ENCODE assay signal across 18 cellular contexts in genomic region chr2:57849843-57850242, GRCh38.
DNase-seq lines count a peak whose midpoint lies in the region; ATAC-seq, FAIRE-seq and TF ChIP-seq lines count a peak whose summit lies in the region.
"Had no signal": no experiment of that assay in that cellular context is flagged by ENCODE, and none has a peak within 500 bp of the region (broad histone marks: within the 10 kb centered on the region; RNA-seq: fewer than 3 reads in every experiment).

No MANE protein-coding gene starts in this region.

- H3K27me3 ChIP-seq in BLaER1 treated with 17β-estradiol and CSF1 and Interleukin-3, amounts not matched to agents 10 nM and 100 nM = no peaks in the 10 kb centered on the region
- no peaks in the 10 kb centered on the region for H3K27me3 ChIP-seq in spleen (replicated peaks in 1 of 7)

- ATAC-seq in GM19035 (IDR thresholded peaks at IDR 0.05; ENCODE audit: unreplicated experiment) = no peak
- ATAC-seq: GM12878 had no signal

- no peak for FAIRE-seq in kidney (lab: Jason Lieb, UNC)
- FAIRE-seq: D721Med, GM12878, H1 had no signal

- H3K9me3 ChIP-seq in BLaER1 treated with 17β-estradiol and CSF1 and Interleukin-3, amounts not matched to agents 10 nM and 100 nM (replicated peaks in 1 of 11) = peaks cover 0 to 32% (median 18%) of the 10 kb centered on the region in 11 experiments; a peak in 13 of 22 replicates
- H3K9me3 ChIP-seq in kidney (ENCODE audit: control insufficient read depth in 1 of 2, low read length in 2 of 2) (no peaks in the 10 kb centered on the region), spleen (peaks cover 0 to 14% (median 6%) of the 10 kb centered on the region in 8 donors)

- H3K9ac ChIP-seq in BLaER1 treated with 17β-estradiol and CSF1 and Interleukin-3, amounts not matched to agents 10 nM and 100 nM = no peak overlapping the region
- H3K9ac ChIP-seq in kidney (ENCODE audit: low read length in 2 of 2) = no peak overlapping the region
- H3K9ac ChIP-seq: GM23248 had no signal

- H3K36me3 Mint-ChIP-seq in activated T-cell treated with anti-CD3 and anti-CD28 coated beads, Interleukin-2, amount 50 U/mL, for 24 hours (ENCODE audit: low read depth) = no peaks in the 10 kb centered on the region
- H3K36me3 Mint-ChIP-seq: CD8-positive, alpha-beta memory T cell had no signal

- no peak for TF ChIP-seq CTCF in kidney (IDR thresholded peaks at IDR 0.05; ENCODE audit: borderline replicate concordance, extremely low read depth, insufficient read depth)
- TF ChIP-seq CTCF in spleen (IDR thresholded peaks at IDR 0.05 in 8 of 11, conservative IDR thresholded peaks at IDR 0.05 in 3 of 11) = no peak

- H3K27ac Mint-ChIP-seq in activated T-cell treated with anti-CD3 and anti-CD28 coated beads, Interleukin-2, amount 50 U/mL, for 24 hours = no peak overlapping the region
- H3K27ac Mint-ChIP-seq: CD14-positive monocyte; CD4-positive, alpha-beta T cell; CD8-positive, alpha-beta memory T cell had no signal

- TF ChIP-seq POLR2A in spleen (IDR thresholded peaks at IDR 0.05) = no peak

- H3K27me3 Mint-ChIP-seq in activated T-cell treated with anti-CD3 and anti-CD28 coated beads, Interleukin-2, amount 50 U/mL, for 24 hours = no peaks in the 10 kb centered on the region
- H3K27me3 Mint-ChIP-seq: CD4-positive, alpha-beta T cell; CD8-positive, alpha-beta memory T cell had no signal

- 0 out of 20 replicates have a peak overlapping the region, but pooled peaks of 1 of the 10 experiments have one; percentile 7 for H3K4me3 ChIP-seq in BLaER1 treated with 17β-estradiol and CSF1 and Interleukin-3, amounts not matched to agents 10 nM and 100 nM
- H3K4me3 ChIP-seq in kidney (ENCODE audit: low read length in 2 of 2) (no peak overlapping the region), spleen (no peak overlapping the region)
- H3K4me3 ChIP-seq: GM12878, GM23248 had no signal

- intact Hi-C loops in kidney (cut with DNase I) (no loop called here), spleen (cut with DNase I; ENCODE audit: low total_unique reads) (no loop called here)

- H3K27ac ChIP-seq in BLaER1 treated with 17β-estradiol and CSF1 and Interleukin-3, amounts not matched to agents 10 nM and 100 nM = no peak overlapping the region
- H3K27ac ChIP-seq in kidney (ENCODE audit: low read depth in 2 of 2, low read length in 2 of 2) (no peak overlapping the region), spleen (no peak overlapping the region), caudate nucleus (ENCODE audit: low read depth, low read length) (no peak overlapping the region)
- H3K27ac ChIP-seq: GM23248 had no signal

- peaks cover 0 to 23% (median 15%) of the 10 kb centered on the region in 10 experiments; a peak in 14 of 20 replicates for H3K4me1 ChIP-seq in BLaER1 treated with 17β-estradiol and CSF1 and Interleukin-3, amounts not matched to agents 10 nM and 100 nM
- H3K4me1 ChIP-seq in kidney (ENCODE audit: control insufficient read depth in 1 of 2, insufficient read depth in 1 of 2, low read depth in 1 of 2, low read length in 2 of 2) (no peaks in the 10 kb centered on the region), spleen (no peaks in the 10 kb centered on the region)

- no peak overlapping the region for H3K4me3 Mint-ChIP-seq in activated T-cell treated with anti-CD3 and anti-CD28 coated beads, Interleukin-2, amount 50 U/mL, for 24 hours
- H3K4me3 Mint-ChIP-seq: CD14-positive monocyte; CD4-positive, alpha-beta T cell; CD8-positive, alpha-beta memory T cell had no signal

- H3K36me3 ChIP-seq in BLaER1 treated with 17β-estradiol and CSF1 and Interleukin-3, amounts not matched to agents 10 nM and 100 nM = no peaks in the 10 kb centered on the region
- H3K36me3 ChIP-seq in kidney (ENCODE audit: control insufficient read depth in 1 of 2, insufficient read depth in 2 of 2, low read length in 2 of 2) (no peaks in the 10 kb centered on the region), spleen (no peaks in the 10 kb centered on the region)

- peaks cover 7% of the 10 kb centered on the region for H3K9me3 Mint-ChIP-seq in activated T-cell treated with anti-CD3 and anti-CD28 coated beads, Interleukin-2, amount 50 U/mL, for 24 hours
- H3K9me3 Mint-ChIP-seq: CD4-positive, alpha-beta T cell had no signal

- H3K4me1 Mint-ChIP-seq in activated T-cell treated with anti-CD3 and anti-CD28 coated beads, Interleukin-2, amount 50 U/mL, for 24 hours (ENCODE audit: low read depth) = no peaks in the 10 kb centered on the region
- H3K4me1 Mint-ChIP-seq: CD14-positive monocyte; CD8-positive, alpha-beta memory T cell had no signal

- DNase-seq in kidney (peak; percentile 54), spleen (peak; percentile 39), caudate nucleus (lab: John Stamatoyannopoulos, UW) (no peak)
- DNase-seq in activated T-cell treated with anti-CD3 and anti-CD28 coated beads, Interleukin-2, amount 50 U/mL, for 24 hours = no peak
- DNase-seq: CD4-positive, alpha-beta T cell; CD8-positive, alpha-beta memory T cell; DMS 273 treated with DMSO at 0.1 percent for 48 hours; DMS79; EL; GDM1; GM23248; HCEC 1CT had no signal

- H4K20me1 ChIP-seq in BLaER1 treated with 17β-estradiol and CSF1 and Interleukin-3, amounts not matched to agents 10 nM and 100 nM = no peaks in the 10 kb centered on the region

- H3K4me2 ChIP-seq in BLaER1 treated with 17β-estradiol and CSF1 and Interleukin-3, amounts not matched to agents 10 nM and 100 nM = peak overlapping the region in 7 of 11 experiments; percentile 9 to 68 (median 51); a peak in 8 of 22 replicates

- WGBS in spleen, 5 donors = 84 to 100% (median 88%) methylated on average over 3 of the region's 3 CpGs

Comparison
In these comparisons a context has a peak if more than half of its experiments do, and no peak if none do; other contexts are left out.
1. DNase-seq: peak in kidney (single experiment) and spleen (single experiment); none in activated T-cell treated with anti-CD3 and anti-CD28 coated beads, Interleukin-2, amount 50 U/mL, for 24 hours (single experiment) and caudate nucleus (0 of 61).